ENCODE assay signal across 13 cellular contexts in the genomic region with DNA sequence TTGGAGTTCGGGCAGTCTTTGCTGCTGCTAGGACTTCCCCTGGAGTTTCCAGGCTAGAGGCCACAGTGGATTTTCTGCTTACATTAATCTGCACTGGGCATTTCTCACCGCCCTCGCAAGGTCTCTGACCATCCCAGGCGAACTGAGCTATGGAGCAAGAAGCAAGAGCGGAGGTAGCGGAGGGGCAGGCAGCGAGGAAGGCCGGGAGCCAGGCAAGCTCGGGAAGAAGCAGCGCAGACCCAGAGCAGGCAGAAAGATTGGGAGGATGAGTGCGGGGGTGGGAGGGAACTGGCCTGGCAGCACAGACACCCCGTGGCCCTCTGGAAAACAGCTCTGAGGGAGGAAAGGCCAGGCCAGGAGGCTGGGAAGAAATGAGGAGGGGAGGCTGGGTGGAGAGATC. TPM values are rescaled to one million over a fixed set of nuclear protein-coding genes. Genes with fewer than 3 reads are reported as not detected.
A peak's percentile ranks its signal among the peaks of the same experiment; 100 is the strongest.
DNase-seq lines count a peak whose midpoint lies in the region; ATAC-seq and TF ChIP-seq lines count a peak whose summit lies in the region.
"Had no signal": no experiment of that assay in that cellular context is flagged by ENCODE, and none has a peak within 500 bp of the region (broad histone marks: within the 10 kb centered on the region; RNA-seq: fewer than 3 reads in every experiment).

No MANE protein-coding gene starts in this region.

- POLR2A ChIA-PET in MCF 10A (lab: Yijun Ruan, JAX), result no interaction called here
- POLR2A ChIA-PET in activated naive CD8-positive, alpha-beta T cell treated with anti-CD3 and anti-CD28 coated beads, Interleukin-2, amount 10 ng/mL, durations not matched to agents 7 days and 5 days (lab: Charles Lee), result interaction anchor here (1.5 to 5.8 kb wide), 3 partner anchors 14 to 100 kb away, joined by 3 to 105 read pairs (median 20); no protein-coding TSS in a partner anchor

- CTCF ChIA-PET in MCF 10A (lab: Yijun Ruan, JAX), result interaction anchor here (0.6 kb wide), 1 partner anchor 100 kb away, joined by 3 read pairs; no protein-coding TSS in a partner anchor

- no peaks in the 10 kb centered on the region for H3K27me3 ChIP-seq in breast epithelium
- no peaks in the 10 kb centered on the region for H3K27me3 ChIP-seq in muscle layer of duodenum (ENCODE audit: low read depth, low read length)
- H3K27me3 ChIP-seq in colonic mucosa, result no peaks in the 10 kb centered on the region

- intact Hi-C loops in MCF 10A (cut with micrococcal nuclease) (no loop called here), breast epithelium (cut with DNase I; ENCODE audit: low total_unique reads) (loop anchor here (10.0 kb wide), 1 partner anchor 99 kb away; no protein-coding TSS in a partner anchor), colonic mucosa (cut with DNase I) (no loop called here)

- H3K4me3 ChIP-seq in breast epithelium (peak overlapping the region in 1 of 3 donors; percentile 35), muscle layer of duodenum (ENCODE audit: low read depth in 1 of 2, low read length in 2 of 2) (peak overlapping the region in 1 of 2 donors; percentile 3), colonic mucosa (no peak overlapping the region)
- H3K4me3 ChIP-seq: SK-N-MC had no signal

- H3K4me1 ChIP-seq in breast epithelium (no peaks in the 10 kb centered on the region), muscle layer of duodenum (ENCODE audit: control insufficient read depth in 1 of 2, insufficient read depth in 2 of 2, low read length in 2 of 2) (peaks cover 12 to 57% of the 10 kb centered on the region in 2 donors), colonic mucosa (peaks cover 8% of the 10 kb centered on the region)

- H3K4me1 Mint-ChIP-seq in MCF 10A (ENCODE audit: insufficient read depth, unreplicated experiment), result peaks cover 22% of the 10 kb centered on the region
- H3K4me1 Mint-ChIP-seq in activated naive CD8-positive, alpha-beta T cell treated with anti-CD3 and anti-CD28 coated beads, Interleukin-2, amount 10 ng/mL, durations not matched to agents 7 days and 5 days, result peaks cover 73% of the 10 kb centered on the region

- no peak for DNase-seq in MCF 10A (ENCODE audit: unreplicated experiment)
- DNase-seq in breast epithelium (ENCODE audit: low spot score in 2 of 2), result no peak
- DNase-seq in activated naive CD8-positive, alpha-beta T cell treated with anti-CD3 and anti-CD28 coated beads, Interleukin-2, amount 10 ng/mL, durations not matched to agents 7 days and 5 days, result no peak
- no peak for DNase-seq in COLO668 (lab: John Stamatoyannopoulos, UW; ENCODE audit: unreplicated experiment)
- no peak for DNase-seq in DMS 273 (lab: John Stamatoyannopoulos, UW; ENCODE audit: unreplicated experiment)
- no peak for DNase-seq in colonic mucosa
- DNase-seq: MM.1S, NCI-H510A treated with DMSO at 0.1 percent for 48 hours had no signal

- no peaks in the 10 kb centered on the region for H3K9me3 Mint-ChIP-seq in MCF 10A (ENCODE audit: unreplicated experiment)
- peaks cover 2% of the 10 kb centered on the region for H3K9me3 Mint-ChIP-seq in activated naive CD8-positive, alpha-beta T cell treated with anti-CD3 and anti-CD28 coated beads, Interleukin-2, amount 10 ng/mL, durations not matched to agents 7 days and 5 days

- TF ChIP-seq CTCF in MCF 10A (IDR thresholded peaks at IDR 0.05; ENCODE audit: unreplicated experiment) (no peak), breast epithelium (IDR thresholded peaks at IDR 0.05) (no peak), colonic mucosa (IDR thresholded peaks at IDR 0.05) (no peak)

- H3K9ac ChIP-seq in colonic mucosa (ENCODE audit: low read depth in 2 of 2, low read length in 2 of 2), result no peak overlapping the region

- no peak for TF ChIP-seq POLR2A in breast epithelium (IDR thresholded peaks at IDR 0.05)

- ATAC-seq in activated naive CD8-positive, alpha-beta T cell treated with anti-CD3 and anti-CD28 coated beads, Interleukin-2, amount 10 ng/mL, durations not matched to agents 7 days and 5 days (ENCODE audit: low read depth), result no peak
- ATAC-seq in GM19328 (IDR thresholded peaks at IDR 0.05; ENCODE audit: unreplicated experiment), result no peak
- ATAC-seq: left lung, right cardiac atrium had no signal

- peaks cover 20% of the 10 kb centered on the region for H3K36me3 Mint-ChIP-seq in MCF 10A (ENCODE audit: insufficient read depth, unreplicated experiment)
- peaks cover 63% of the 10 kb centered on the region for H3K36me3 Mint-ChIP-seq in activated naive CD8-positive, alpha-beta T cell treated with anti-CD3 and anti-CD28 coated beads, Interleukin-2, amount 10 ng/mL, durations not matched to agents 7 days and 5 days

- no peaks in the 10 kb centered on the region for H3K36me3 ChIP-seq in breast epithelium
- no peaks in the 10 kb centered on the region for H3K36me3 ChIP-seq in muscle layer of duodenum (ENCODE audit: control insufficient read depth in 1 of 2, insufficient read depth in 2 of 2, low read length in 2 of 2)
- H3K36me3 ChIP-seq in colonic mucosa, result no peaks in the 10 kb centered on the region

- peak overlapping the region in 1 of 2 donors; percentile 34 for H3K27ac ChIP-seq in breast epithelium
- H3K27ac ChIP-seq in muscle layer of duodenum (ENCODE audit: low read length), result peak overlapping the region; percentile 16
- no peak overlapping the region for H3K27ac ChIP-seq in colonic mucosa
- H3K27ac ChIP-seq: SK-N-MC had no signal

- H3K27ac Mint-ChIP-seq in MCF 10A (ENCODE audit: low read depth, unreplicated experiment), result peak overlapping the region; percentile 68
- H3K27ac Mint-ChIP-seq in activated naive CD8-positive, alpha-beta T cell treated with anti-CD3 and anti-CD28 coated beads, Interleukin-2, amount 10 ng/mL, durations not matched to agents 7 days and 5 days, result peak overlapping the region; percentile 79

- no peaks in the 10 kb centered on the region for H3K9me3 ChIP-seq in breast epithelium
- H3K9me3 ChIP-seq in muscle layer of duodenum (ENCODE audit: control insufficient read depth in 1 of 2, low read length in 2 of 2), result no peaks in the 10 kb centered on the region
- no peaks in the 10 kb centered on the region for H3K9me3 ChIP-seq in colonic mucosa

- no TSS peak for BruUV-seq in MCF 10A (replicated peaks; lab: Mats Ljungman, UMichigan)

- H3K27me3 Mint-ChIP-seq in MCF 10A (ENCODE audit: insufficient read depth, unreplicated experiment), result no peaks in the 10 kb centered on the region
- peaks cover 1% of the 10 kb centered on the region for H3K27me3 Mint-ChIP-seq in activated naive CD8-positive, alpha-beta T cell treated with anti-CD3 and anti-CD28 coated beads, Interleukin-2, amount 10 ng/mL, durations not matched to agents 7 days and 5 days

- no peak overlapping the region for H3K4me3 Mint-ChIP-seq in MCF 10A (ENCODE audit: unreplicated experiment)
- peak overlapping the region; percentile 96 for H3K4me3 Mint-ChIP-seq in activated naive CD8-positive, alpha-beta T cell treated with anti-CD3 and anti-CD28 coated beads, Interleukin-2, amount 10 ng/mL, durations not matched to agents 7 days and 5 days

RNA-seq across cellular contexts. Expression of a gene that starts 3.8 kb away (rescaled TPM):
- total RNA-seq in MCF 10A (2022) (151 and 269 TPM in 2 replicates), breast epithelium (10 to 100 TPM; 22.0 to 49.2 (median 44.6) TPM), colonic mucosa (100 to 1,000 TPM in 1 of 2 donors, 10 to 100 TPM in 1; 79.1 to 138 TPM)
- 100 to 1,000 TPM; 657 to 664 TPM for total RNA-seq in activated naive CD8-positive, alpha-beta T cell treated with anti-CD3 and anti-CD28 coated beads, Interleukin-2, amount 10 ng/mL, durations not matched to agents 7 days and 5 days

RNA-seq across cellular contexts. Expression of a gene that starts 34.2 kb away (rescaled TPM):
- total RNA-seq in MCF 10A (2022) (38.4 and 41.9 TPM in 2 replicates), breast epithelium (10 to 100 TPM; 51.5 to 61.4 (median 59.4) TPM), colonic mucosa (10 to 100 TPM; 49.7 to 62.7 TPM)
- total RNA-seq in activated naive CD8-positive, alpha-beta T cell treated with anti-CD3 and anti-CD28 coated beads, Interleukin-2, amount 10 ng/mL, durations not matched to agents 7 days and 5 days, result 10 to 100 TPM; 66.8 to 72.6 TPM
